1 cellular context compared by ENCODE assay signal in genomic region chr19:1173160-1173844, GRCh38.
A peak's percentile ranks its signal among the peaks of the same experiment; 100 is the strongest.
TF ChIP-seq lines count a peak whose summit lies in the region.

No MANE protein-coding gene starts in this region.

TF ChIP-seq in HepG2, 621 proteins besides CTCF, POLR2A, EP300 and RAD21 (continued from another document and continues in another):
- TF ChIP-seq PLSCR1 (CRISPR knock-in tag; IDR thresholded peaks at IDR 0.05; ENCODE audit: borderline replicate concordance), result no peak
- TF ChIP-seq GLI4 (CRISPR knock-in tag; IDR thresholded peaks at IDR 0.05; ENCODE audit: borderline replicate concordance), result no peak
- TF ChIP-seq ZNF709 (CRISPR knock-in tag; IDR thresholded peaks at IDR 0.05), result no peak
- no peak for TF ChIP-seq JUNB (CRISPR knock-in tag; IDR thresholded peaks at IDR 0.05; ENCODE audit: borderline replicate concordance)
- no peak for TF ChIP-seq ZC3H4 (CRISPR knock-in tag; IDR thresholded peaks at IDR 0.05; ENCODE audit: borderline replicate concordance)
- no peak for TF ChIP-seq RELA (CRISPR knock-in tag; IDR thresholded peaks at IDR 0.05)
- TF ChIP-seq, protein P1, sequence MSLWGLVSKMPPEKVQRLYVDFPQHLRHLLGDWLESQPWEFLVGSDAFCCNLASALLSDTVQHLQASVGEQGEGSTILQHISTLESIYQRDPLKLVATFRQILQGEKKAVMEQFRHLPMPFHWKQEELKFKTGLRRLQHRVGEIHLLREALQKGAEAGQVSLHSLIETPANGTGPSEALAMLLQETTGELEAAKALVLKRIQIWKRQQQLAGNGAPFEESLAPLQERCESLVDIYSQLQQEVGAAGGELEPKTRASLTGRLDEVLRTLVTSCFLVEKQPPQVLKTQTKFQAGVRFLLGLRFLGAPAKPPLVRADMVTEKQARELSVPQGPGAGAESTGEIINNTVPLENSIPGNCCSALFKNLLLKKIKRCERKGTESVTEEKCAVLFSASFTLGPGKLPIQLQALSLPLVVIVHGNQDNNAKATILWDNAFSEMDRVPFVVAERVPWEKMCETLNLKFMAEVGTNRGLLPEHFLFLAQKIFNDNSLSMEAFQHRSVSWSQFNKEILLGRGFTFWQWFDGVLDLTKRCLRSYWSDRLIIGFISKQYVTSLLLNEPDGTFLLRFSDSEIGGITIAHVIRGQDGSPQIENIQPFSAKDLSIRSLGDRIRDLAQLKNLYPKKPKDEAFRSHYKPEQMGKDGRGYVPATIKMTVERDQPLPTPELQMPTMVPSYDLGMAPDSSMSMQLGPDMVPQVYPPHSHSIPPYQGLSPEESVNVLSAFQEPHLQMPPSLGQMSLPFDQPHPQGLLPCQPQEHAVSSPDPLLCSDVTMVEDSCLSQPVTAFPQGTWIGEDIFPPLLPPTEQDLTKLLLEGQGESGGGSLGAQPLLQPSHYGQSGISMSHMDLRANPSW (CRISPR knock-in tag; IDR thresholded peaks at IDR 0.05; ENCODE audit: borderline replicate concordance), result no peak
- no peak for TF ChIP-seq SNAPC2 (CRISPR knock-in tag; IDR thresholded peaks at IDR 0.05)
- 0 out of 2 replicates have a peak, but pooled peaks have one; percentile 58 for TF ChIP-seq ZMAT3 (CRISPR knock-in tag; conservative IDR thresholded peaks at IDR 0.05)
- peak; percentile 80; the same call in 1 of the 2 replicates for TF ChIP-seq NR2F6 (IDR thresholded peaks at IDR 0.05)
- peak; percentile 59; the same call in 1 of the 2 replicates for TF ChIP-seq NR2F6 (CRISPR knock-in tag; IDR thresholded peaks at IDR 0.05)
- TF ChIP-seq RFX5 (IDR thresholded peaks at IDR 0.05; ENCODE audit: low read depth, low read length), result no peak
- TF ChIP-seq TCF7 (IDR thresholded peaks at IDR 0.05; ENCODE audit: low read depth), result no peak
- TF ChIP-seq TEAD3 (CRISPR knock-in tag; optimal IDR thresholded peaks at IDR 0.05; ENCODE audit: borderline replicate concordance), result no peak
- TF ChIP-seq SUZ12 (IDR thresholded peaks at IDR 0.05; ENCODE audit: low read depth, low read length), result no peak
- TF ChIP-seq RXRB (CRISPR knock-in tag; IDR thresholded peaks at IDR 0.05; ENCODE audit: borderline replicate concordance), result no peak
- TF ChIP-seq NFIB (CRISPR knock-in tag; IDR thresholded peaks at IDR 0.05; ENCODE audit: borderline replicate concordance), result no peak
- no peak for TF ChIP-seq ZNF790 (CRISPR knock-in tag; IDR thresholded peaks at IDR 0.05; ENCODE audit: borderline replicate concordance)
- no peak for TF ChIP-seq HIVEP1 (CRISPR knock-in tag; IDR thresholded peaks at IDR 0.05)
- TF ChIP-seq ZNF543 (CRISPR knock-in tag; IDR thresholded peaks at IDR 0.05), result no peak; the same call in 1 of the 2 replicates
- TF ChIP-seq AGO1 (IDR thresholded peaks at IDR 0.05; ENCODE audit: low read depth, low read length, poor library complexity, severe bottlenecking), result no peak
- no peak for TF ChIP-seq ZNF703 (CRISPR knock-in tag; IDR thresholded peaks at IDR 0.05; ENCODE audit: borderline replicate concordance)
- no peak for TF ChIP-seq TARDBP (CRISPR knock-in tag; IDR thresholded peaks at IDR 0.05)
- TF ChIP-seq ZNF256 (CRISPR knock-in tag; conservative IDR thresholded peaks at IDR 0.05), result no peak
- TF ChIP-seq, protein P2, sequence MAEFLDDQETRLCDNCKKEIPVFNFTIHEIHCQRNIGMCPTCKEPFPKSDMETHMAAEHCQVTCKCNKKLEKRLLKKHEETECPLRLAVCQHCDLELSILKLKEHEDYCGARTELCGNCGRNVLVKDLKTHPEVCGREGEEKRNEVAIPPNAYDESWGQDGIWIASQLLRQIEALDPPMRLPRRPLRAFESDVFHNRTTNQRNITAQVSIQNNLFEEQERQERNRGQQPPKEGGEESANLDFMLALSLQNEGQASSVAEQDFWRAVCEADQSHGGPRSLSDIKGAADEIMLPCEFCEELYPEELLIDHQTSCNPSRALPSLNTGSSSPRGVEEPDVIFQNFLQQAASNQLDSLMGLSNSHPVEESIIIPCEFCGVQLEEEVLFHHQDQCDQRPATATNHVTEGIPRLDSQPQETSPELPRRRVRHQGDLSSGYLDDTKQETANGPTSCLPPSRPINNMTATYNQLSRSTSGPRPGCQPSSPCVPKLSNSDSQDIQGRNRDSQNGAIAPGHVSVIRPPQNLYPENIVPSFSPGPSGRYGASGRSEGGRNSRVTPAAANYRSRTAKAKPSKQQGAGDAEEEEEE (CRISPR knock-in tag; IDR thresholded peaks at IDR 0.05; ENCODE audit: borderline replicate concordance), result no peak
- TF ChIP-seq ZNF674 (CRISPR knock-in tag; IDR thresholded peaks at IDR 0.05; ENCODE audit: low read depth), result no peak
- no peak for TF ChIP-seq MAFG (CRISPR knock-in tag; IDR thresholded peaks at IDR 0.05)
- no peak for TF ChIP-seq HNRNPL (IDR thresholded peaks at IDR 0.05; ENCODE audit: low read depth, low read length)
- TF ChIP-seq, protein P3, sequence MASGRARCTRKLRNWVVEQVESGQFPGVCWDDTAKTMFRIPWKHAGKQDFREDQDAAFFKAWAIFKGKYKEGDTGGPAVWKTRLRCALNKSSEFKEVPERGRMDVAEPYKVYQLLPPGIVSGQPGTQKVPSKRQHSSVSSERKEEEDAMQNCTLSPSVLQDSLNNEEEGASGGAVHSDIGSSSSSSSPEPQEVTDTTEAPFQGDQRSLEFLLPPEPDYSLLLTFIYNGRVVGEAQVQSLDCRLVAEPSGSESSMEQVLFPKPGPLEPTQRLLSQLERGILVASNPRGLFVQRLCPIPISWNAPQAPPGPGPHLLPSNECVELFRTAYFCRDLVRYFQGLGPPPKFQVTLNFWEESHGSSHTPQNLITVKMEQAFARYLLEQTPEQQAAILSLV (CRISPR knock-in tag; IDR thresholded peaks at IDR 0.05; ENCODE audit: borderline replicate concordance), result no peak
- TF ChIP-seq ZNF558 (CRISPR knock-in tag; IDR thresholded peaks at IDR 0.05; ENCODE audit: borderline replicate concordance), result no peak
- no peak for TF ChIP-seq ZNF276 (CRISPR knock-in tag; IDR thresholded peaks at IDR 0.05; ENCODE audit: low read depth)
- TF ChIP-seq SMC3 (IDR thresholded peaks at IDR 0.05; ENCODE audit: low read length), result no peak
- TF ChIP-seq ARNTL (CRISPR knock-in tag; IDR thresholded peaks at IDR 0.05), result peak; percentile 11; the same call in 1 of the 2 replicates
- no peak for TF ChIP-seq ZZZ3 (CRISPR knock-in tag; IDR thresholded peaks at IDR 0.05; ENCODE audit: borderline replicate concordance)
- TF ChIP-seq, protein P4, sequence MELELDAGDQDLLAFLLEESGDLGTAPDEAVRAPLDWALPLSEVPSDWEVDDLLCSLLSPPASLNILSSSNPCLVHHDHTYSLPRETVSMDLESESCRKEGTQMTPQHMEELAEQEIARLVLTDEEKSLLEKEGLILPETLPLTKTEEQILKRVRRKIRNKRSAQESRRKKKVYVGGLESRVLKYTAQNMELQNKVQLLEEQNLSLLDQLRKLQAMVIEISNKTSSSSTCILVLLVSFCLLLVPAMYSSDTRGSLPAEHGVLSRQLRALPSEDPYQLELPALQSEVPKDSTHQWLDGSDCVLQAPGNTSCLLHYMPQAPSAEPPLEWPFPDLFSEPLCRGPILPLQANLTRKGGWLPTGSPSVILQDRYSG (CRISPR knock-in tag; IDR thresholded peaks at IDR 0.05), result no peak
- no peak for TF ChIP-seq KDM3A (CRISPR knock-in tag; IDR thresholded peaks at IDR 0.05; ENCODE audit: low read depth)
- TF ChIP-seq ZMYM4 (CRISPR knock-in tag; IDR thresholded peaks at IDR 0.05), result no peak
- no peak for TF ChIP-seq ZNF138 (CRISPR knock-in tag; IDR thresholded peaks at IDR 0.05; ENCODE audit: low read depth)
- TF ChIP-seq NFKB2 (CRISPR knock-in tag; IDR thresholded peaks at IDR 0.05; ENCODE audit: borderline replicate concordance), result no peak
- TF ChIP-seq ZNF329 (CRISPR knock-in tag; IDR thresholded peaks at IDR 0.05; ENCODE audit: low read depth), result no peak
- TF ChIP-seq, protein P5, sequence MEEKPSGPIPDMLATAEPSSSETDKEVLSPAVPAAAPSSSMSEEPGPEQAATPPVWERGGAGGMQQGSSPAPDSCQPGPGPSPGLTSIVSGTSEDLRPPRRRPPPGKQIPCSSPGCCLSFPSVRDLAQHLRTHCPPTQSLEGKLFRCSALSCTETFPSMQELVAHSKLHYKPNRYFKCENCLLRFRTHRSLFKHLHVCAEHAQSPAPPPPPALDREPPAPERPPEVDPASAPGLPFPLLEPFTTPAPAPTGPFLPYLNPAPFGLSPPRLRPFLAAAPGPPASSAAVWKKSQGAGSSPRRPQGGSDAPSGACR (CRISPR knock-in tag; IDR thresholded peaks at IDR 0.05), result no peak
- TF ChIP-seq ZUFSP (CRISPR knock-in tag; IDR thresholded peaks at IDR 0.05; ENCODE audit: borderline replicate concordance), result no peak
- no peak for TF ChIP-seq YEATS2 (CRISPR knock-in tag; IDR thresholded peaks at IDR 0.05; ENCODE audit: borderline replicate concordance)
- no peak for TF ChIP-seq ARID3A (IDR thresholded peaks at IDR 0.05; ENCODE audit: low read depth, low read length)
- no peak for TF ChIP-seq ETV5 (CRISPR knock-in tag; IDR thresholded peaks at IDR 0.05; ENCODE audit: borderline replicate concordance)
- peak; percentile 39 for TF ChIP-seq ZFY (CRISPR knock-in tag; IDR thresholded peaks at IDR 0.05)
- TF ChIP-seq DNMT1 (CRISPR knock-in tag; IDR thresholded peaks at IDR 0.05), result no peak
- TF ChIP-seq, protein P6, sequence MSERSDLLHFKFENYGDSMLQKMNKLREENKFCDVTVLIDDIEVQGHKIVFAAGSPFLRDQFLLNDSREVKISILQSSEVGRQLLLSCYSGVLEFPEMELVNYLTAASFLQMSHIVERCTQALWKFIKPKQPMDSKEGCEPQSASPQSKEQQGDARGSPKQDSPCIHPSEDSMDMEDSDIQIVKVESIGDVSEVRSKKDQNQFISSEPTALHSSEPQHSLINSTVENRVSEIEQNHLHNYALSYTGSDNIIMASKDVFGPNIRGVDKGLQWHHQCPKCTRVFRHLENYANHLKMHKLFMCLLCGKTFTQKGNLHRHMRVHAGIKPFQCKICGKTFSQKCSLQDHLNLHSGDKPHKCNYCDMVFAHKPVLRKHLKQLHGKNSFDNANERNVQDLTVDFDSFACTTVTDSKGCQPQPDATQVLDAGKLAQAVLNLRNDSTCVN (CRISPR knock-in tag; IDR thresholded peaks at IDR 0.05; ENCODE audit: borderline replicate concordance), result 0 out of 2 replicates have a peak, but pooled peaks have one; percentile 24
